Comparison of ENCODE assay signal across 9 cellular contexts in the genomic region with DNA sequence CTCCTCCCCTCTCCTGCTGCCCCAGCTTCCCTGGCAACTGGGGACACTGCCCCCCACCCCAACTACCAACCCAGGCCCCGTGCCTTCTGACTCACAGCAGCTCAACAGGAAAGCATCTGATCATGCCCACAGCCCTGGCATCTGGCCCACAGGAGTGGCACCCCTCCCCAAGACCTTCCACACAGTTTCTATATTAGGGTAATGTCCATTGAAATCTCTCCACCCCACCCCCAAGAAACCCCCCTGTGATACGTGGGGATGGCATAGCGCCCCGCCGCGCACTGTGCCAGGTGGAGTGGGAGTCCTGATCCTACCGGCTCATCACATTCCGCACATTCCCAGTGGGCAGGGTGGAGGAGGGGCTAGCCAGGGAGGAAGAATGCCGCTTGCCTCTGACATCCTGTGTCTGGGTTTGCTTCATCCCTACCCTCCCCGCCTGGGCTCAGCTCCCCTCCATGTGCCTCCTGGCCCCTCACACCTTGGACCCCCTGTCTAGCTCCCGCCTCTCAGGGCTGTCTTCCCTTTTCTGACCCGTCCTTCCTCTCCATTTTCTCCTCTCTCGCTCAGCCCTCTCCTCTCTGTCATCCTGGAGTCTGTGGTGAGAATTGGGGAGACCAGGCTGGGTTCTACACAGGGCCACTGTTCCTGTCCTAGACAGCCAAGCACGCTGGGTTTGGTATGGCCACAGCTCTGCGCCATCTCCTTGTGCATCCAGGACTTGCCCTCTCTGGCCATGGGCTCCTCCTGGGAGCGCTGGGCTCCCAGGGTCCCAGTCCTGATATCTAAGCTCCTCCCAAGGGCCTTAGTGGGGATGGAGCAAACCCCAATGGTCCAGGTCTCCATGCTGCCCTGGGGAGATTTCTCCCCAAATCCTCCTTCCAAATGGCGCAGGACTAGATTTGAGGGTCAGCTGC. TPM values are rescaled to one million over a fixed set of nuclear protein-coding genes. Genes with fewer than 3 reads are reported as not detected.
DNase-seq lines count a peak whose midpoint lies in the region; ATAC-seq and TF ChIP-seq lines count a peak whose summit lies in the region.
"Had no signal": no experiment of that assay in that cellular context is flagged by ENCODE, and none has a peak within 500 bp of the region (broad histone marks: within the 10 kb centered on the region; RNA-seq: fewer than 3 reads in every experiment).

No MANE protein-coding gene starts in this region.

- intact Hi-C loops in activated CD4-positive, alpha-beta T cell treated with anti-CD3 and anti-CD28 coated beads for 36 hours (cut with DNase I, micrococcal nuclease) = no loop called here

- H3K36me3 ChIP-seq in HUES6 (ENCODE audit: control insufficient read depth, insufficient read depth, low read length) = no peaks in the 10 kb centered on the region

- peaks cover 13% of the 10 kb centered on the region for H3K9me3 ChIP-seq in HUES6 (ENCODE audit: control insufficient read depth, insufficient read depth, low read depth, low read length)

- peaks cover 51% of the 10 kb centered on the region for H3K4me1 Mint-ChIP-seq in chondrocyte (ENCODE audit: low read depth)
- peaks cover 11% of the 10 kb centered on the region for H3K4me1 Mint-ChIP-seq in activated CD4-positive, alpha-beta T cell treated with anti-CD3 and anti-CD28 coated beads for 36 hours

- no peak for ATAC-seq in activated CD4-positive, alpha-beta T cell treated with anti-CD3 and anti-CD28 coated beads for 36 hours

- DNase-seq in ACHN (peak; percentile 99), chondrocyte (ENCODE audit: low spot score) (peak; percentile 90), lung microvascular endothelial cell (ENCODE audit: low read depth in 2 of 2) (peak; percentile 27 to 65), germinal center (ENCODE audit: low spot score) (no peak)
- DNase-seq in activated naive CD4-positive, alpha-beta T cell (lab: John Stamatoyannopoulos, UW) = no peak
- no peak for DNase-seq in activated naive CD4-positive, alpha-beta T cell treated with Interleukin-2 at 50 U/mL for 16 hours
- no peak for DNase-seq in activated CD4-positive, alpha-beta T cell treated with anti-CD3 and anti-CD28 coated beads for 36 hours
- DNase-seq: CD4-positive, alpha-beta memory T cell had no signal

- peak overlapping the region; percentile 100 for H3K27ac Mint-ChIP-seq in chondrocyte (ENCODE audit: unreplicated experiment)
- H3K27ac Mint-ChIP-seq in activated CD4-positive, alpha-beta T cell treated with anti-CD3 and anti-CD28 coated beads for 36 hours = no peak overlapping the region
- H3K27ac Mint-ChIP-seq: CD4-positive, alpha-beta memory T cell had no signal

- H3K4me1 ChIP-seq in HUES6 (ENCODE audit: control insufficient read depth, insufficient read depth, low read length) = peaks cover 18% of the 10 kb centered on the region

- POLR2A ChIA-PET in activated CD4-positive, alpha-beta T cell treated with anti-CD3 and anti-CD28 coated beads for 36 hours (lab: Charles Lee) = no interaction called here

- H3K4me3 ChIP-seq in HUES6 (ENCODE audit: low read depth, low read length) = peak overlapping the region; percentile 1; the same call in 1 of the 2 replicates

- no peaks in the 10 kb centered on the region for H3K36me3 Mint-ChIP-seq in chondrocyte (ENCODE audit: low read depth)
- H3K36me3 Mint-ChIP-seq in activated CD4-positive, alpha-beta T cell treated with anti-CD3 and anti-CD28 coated beads for 36 hours (ENCODE audit: low read depth) = no peaks in the 10 kb centered on the region
- H3K36me3 Mint-ChIP-seq: CD4-positive, alpha-beta memory T cell had no signal

- CTCF ChIA-PET in activated CD4-positive, alpha-beta T cell treated with anti-CD3 and anti-CD28 coated beads for 36 hours (lab: Charles Lee) = interaction anchor here (0.6 to 9.0 kb wide), 9 partner anchors 10 to 183 kb away, joined by 3 to 97 read pairs (median 4); a partner anchor contains a TSS

- peak overlapping the region; percentile 77 for H3K4me3 Mint-ChIP-seq in chondrocyte (ENCODE audit: unreplicated experiment)
- no peak overlapping the region for H3K4me3 Mint-ChIP-seq in activated CD4-positive, alpha-beta T cell treated with anti-CD3 and anti-CD28 coated beads for 36 hours

- no peak for TF ChIP-seq CTCF in chondrocyte (IDR thresholded peaks at IDR 0.05)

- H3K27ac ChIP-seq in HUES6 (ENCODE audit: low read depth, low read length) = no peak overlapping the region

- H3K27me3 Mint-ChIP-seq in chondrocyte (ENCODE audit: low read depth) = no peaks in the 10 kb centered on the region
- H3K27me3 Mint-ChIP-seq in activated CD4-positive, alpha-beta T cell treated with anti-CD3 and anti-CD28 coated beads for 36 hours = peaks cover 25% of the 10 kb centered on the region

- no peaks in the 10 kb centered on the region for H3K9me3 Mint-ChIP-seq in chondrocyte (ENCODE audit: low read depth)
- no peaks in the 10 kb centered on the region for H3K9me3 Mint-ChIP-seq in activated CD4-positive, alpha-beta T cell treated with anti-CD3 and anti-CD28 coated beads for 36 hours (ENCODE audit: low read depth)
- H3K9me3 Mint-ChIP-seq: CD4-positive, alpha-beta memory T cell had no signal

- in situ Hi-C loops in ACHN (cut with HindIII; ENCODE audit: low pct_ligation_motif_present, low pct_unique_long_range_greater_than_20kb, low sequenced_read_pairs) = no loop called here

- peak overlapping the region; percentile 9 for H3K9ac ChIP-seq in HUES6 (ENCODE audit: low read length)

- no peaks in the 10 kb centered on the region for H3K27me3 ChIP-seq in HUES6 (ENCODE audit: control insufficient read depth, insufficient read depth, low read length)

RNA-seq across cellular contexts. Expression of a gene that starts 27.4 kb away (rescaled TPM):
- total RNA-seq in chondrocyte = 85.8 to 236 TPM (median 216 TPM) in 3 replicates
- total RNA-seq in lung microvascular endothelial cell = 112 and 162 TPM in 2 replicates
- total RNA-seq in activated CD4-positive, alpha-beta T cell treated with anti-CD3 and anti-CD28 coated beads for 36 hours = 1 to 10 TPM; 6.8 to 7.8 TPM

RNA-seq across cellular contexts. Expression of a gene that starts 33.4 kb away (rescaled TPM):
- total RNA-seq in chondrocyte (0.10 TPM in 1 of 3 replicates, not detected in the others), lung microvascular endothelial cell (not detected in 2 replicates)
- under 1 TPM in 1 of 2 experiments, not detected in 1; 0.09 TPM for total RNA-seq in activated CD4-positive, alpha-beta T cell treated with anti-CD3 and anti-CD28 coated beads for 36 hours
- total RNA-seq: CD4-positive, alpha-beta memory T cell had no signal

RNA-seq across cellular contexts. Expression of a gene that starts 59.5 kb away (rescaled TPM):
- total RNA-seq in chondrocyte (0.12 TPM in 1 of 3 replicates, not detected in the others), lung microvascular endothelial cell (not detected in 2 replicates)
- total RNA-seq in activated CD4-positive, alpha-beta T cell treated with anti-CD3 and anti-CD28 coated beads for 36 hours = under 1 TPM; 0.85 to 0.86 TPM

Comparison
In these comparisons a context has a peak if more than half of its experiments do, and no peak if none do; other contexts are left out.
1. DNase-seq: peak in ACHN (single experiment), chondrocyte (single experiment) and lung microvascular endothelial cell (2 of 2); none in germinal center (single experiment), activated naive CD4-positive, alpha-beta T cell (0 of 4), activated naive CD4-positive, alpha-beta T cell treated with Interleukin-2 at 50 U/mL for 16 hours (single experiment) and activated CD4-positive, alpha-beta T cell treated with anti-CD3 and anti-CD28 coated beads for 36 hours (single experiment).